ENCODE assay signal across 18 cellular contexts in the genomic region with DNA sequence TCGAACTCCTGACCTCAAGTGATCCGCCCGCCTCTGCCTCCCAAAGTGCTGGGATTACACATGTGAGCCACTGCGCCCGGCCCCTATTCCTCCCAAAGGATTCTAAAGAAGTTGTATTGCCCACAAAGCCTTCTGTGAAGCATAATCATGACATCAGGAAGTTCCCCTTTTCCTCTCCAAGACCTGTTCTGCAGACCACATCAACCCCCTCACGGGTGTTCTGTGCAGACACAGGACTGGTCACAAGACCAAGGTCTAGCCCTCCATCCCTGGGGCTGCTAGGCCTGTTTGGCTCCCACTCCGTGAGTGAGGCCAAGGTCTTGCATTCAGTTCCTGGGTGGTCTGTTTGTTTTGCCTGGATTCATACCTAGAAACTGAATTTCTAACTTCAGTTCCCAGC.
"Had no signal": no experiment of that assay in that cellular context is flagged by ENCODE, and none has a peak within 500 bp of the region (broad histone marks: within the 10 kb centered on the region; RNA-seq: fewer than 3 reads in every experiment).

No MANE protein-coding gene starts in this region.

- H3K9me3 ChIP-seq: gastrocnemius medialis, heart right ventricle had no signal

- H3K4me1 ChIP-seq: gastrocnemius medialis had no signal

- ATAC-seq: activated CD8-positive, alpha-beta memory T cell treated with anti-CD3 and anti-CD28 coated beads, Interleukin-2, amount 10 ng/mL, durations not matched to agents 7 days and 5 days; gastrocnemius medialis had no signal

- H3K27ac ChIP-seq: gastrocnemius medialis, VCaP had no signal

- FAIRE-seq: astrocyte, bronchial epithelial cell, islet of Langerhans had no signal

- H3K27ac Mint-ChIP-seq: activated CD4-positive, alpha-beta memory T cell treated with anti-CD3 and anti-CD28 coated beads for 36 hours; activated CD8-positive, alpha-beta memory T cell treated with anti-CD3 and anti-CD28 coated beads, Interleukin-2, amount 10 ng/mL, durations not matched to agents 7 days and 5 days; endodermal cell had no signal

- H3K27me3 Mint-ChIP-seq: activated CD4-positive, alpha-beta memory T cell treated with anti-CD3 and anti-CD28 coated beads for 36 hours; naive B cell had no signal

- H3K9me3 Mint-ChIP-seq: activated CD4-positive, alpha-beta memory T cell treated with anti-CD3 and anti-CD28 coated beads for 36 hours; endodermal cell; naive B cell had no signal

- H3K36me3 ChIP-seq: gastrocnemius medialis had no signal

- H3K27me3 ChIP-seq: gastrocnemius medialis, heart right ventricle had no signal

- DNase-seq: activated CD4-positive, alpha-beta memory T cell treated with anti-CD3 and anti-CD28 coated beads for 36 hours; activated CD4-positive, alpha-beta T cell treated with anti-CD3 and anti-CD28 coated beads for 1 hour; activated CD8-positive, alpha-beta memory T cell treated with anti-CD3 and anti-CD28 coated beads, Interleukin-2, amount 10 ng/mL, durations not matched to agents 7 days and 5 days; activated naive CD4-positive, alpha-beta T cell treated with anti-CD3 and anti-CD28 coated beads, Interleukin-2, amount 50 U/mL, for 16 hours; activated T-cell treated with anti-CD3 and anti-CD28 coated beads, Interleukin-2, amount 50 U/mL, for 1 hour; endodermal cell; gastrocnemius medialis; heart right ventricle; naive B cell; stimulated activated CD4-positive, alpha-beta T cell treated with anti-CD3 and anti-CD28 coated beads, Interleukin-4, amount 100 ng/mL, for 1 hour; stimulated activated naive CD4-positive, alpha-beta T cell treated with Interleukin-2 at 50 U/mL for 16 hours; substantia nigra; T-helper 9 cell; trophoblast cell had no signal

- H3K4me3 ChIP-seq: gastrocnemius medialis, heart right ventricle had no signal

- H3K4me3 Mint-ChIP-seq: activated CD4-positive, alpha-beta memory T cell treated with anti-CD3 and anti-CD28 coated beads for 36 hours; activated CD8-positive, alpha-beta memory T cell treated with anti-CD3 and anti-CD28 coated beads, Interleukin-2, amount 10 ng/mL, durations not matched to agents 7 days and 5 days; endodermal cell; naive B cell had no signal

- H3K36me3 Mint-ChIP-seq: activated CD4-positive, alpha-beta memory T cell treated with anti-CD3 and anti-CD28 coated beads for 36 hours; activated CD8-positive, alpha-beta memory T cell treated with anti-CD3 and anti-CD28 coated beads, Interleukin-2, amount 10 ng/mL, durations not matched to agents 7 days and 5 days; naive B cell had no signal
